18 cellular contexts compared by ENCODE assay signal in the genomic region with DNA sequence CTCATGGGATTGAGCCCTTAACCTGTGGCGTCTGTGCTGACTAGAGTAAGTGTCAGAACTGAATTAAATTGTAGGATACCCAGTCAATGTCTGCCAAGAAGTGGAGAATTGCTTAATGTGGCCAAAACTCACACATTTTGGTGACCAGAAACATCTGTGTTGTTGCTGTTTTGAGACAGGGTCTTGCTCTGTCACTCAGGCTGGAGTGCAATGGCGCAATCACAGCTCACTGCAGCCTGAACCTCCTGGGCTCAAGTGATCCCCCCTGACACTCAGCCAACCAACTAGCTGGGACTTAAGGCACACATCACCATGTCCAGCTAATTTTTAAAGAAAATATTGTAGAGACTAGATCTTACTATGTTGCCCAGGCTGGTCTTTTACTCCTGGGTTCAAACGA.
"Had no signal": no experiment of that assay in that cellular context is flagged by ENCODE, and none has a peak within 500 bp of the region (broad histone marks: within the 10 kb centered on the region; RNA-seq: fewer than 3 reads in every experiment).

No MANE protein-coding gene starts in this region.

- ATAC-seq: T-cell had no signal

- H3K27ac ChIP-seq: RWPE1 had no signal

- H3K9ac ChIP-seq: SK-N-SH had no signal

- H3K27me3 Mint-ChIP-seq: IgD-negative memory B cell, T-cell had no signal

- H3K4me2 ChIP-seq: SK-N-SH had no signal

- H3K4me3 Mint-ChIP-seq: IgD-negative memory B cell, T-cell had no signal

- H3K36me3 Mint-ChIP-seq: T-cell had no signal

- H3K27ac Mint-ChIP-seq: IgD-negative memory B cell, T-cell had no signal

- DNase-seq: KBM-7, NCI-H1092 treated with DMSO at 0.1 percent for 48 hours, NCI-H1436, NCI-H187, NCI-H2029, NCI-H2081 treated with DMSO at 0.1 percent for 48 hours, NCI-H2171, NCI-H226, NCI-H446, NCI-H510A, NCI-H524 treated with DMSO at 0.1 percent for 48 hours, NCI-H774, SHP77, SK-N-SH, SW 1271, T-cell had no signal
